ENCODE assay signal across 1 cellular context in the genomic region with DNA sequence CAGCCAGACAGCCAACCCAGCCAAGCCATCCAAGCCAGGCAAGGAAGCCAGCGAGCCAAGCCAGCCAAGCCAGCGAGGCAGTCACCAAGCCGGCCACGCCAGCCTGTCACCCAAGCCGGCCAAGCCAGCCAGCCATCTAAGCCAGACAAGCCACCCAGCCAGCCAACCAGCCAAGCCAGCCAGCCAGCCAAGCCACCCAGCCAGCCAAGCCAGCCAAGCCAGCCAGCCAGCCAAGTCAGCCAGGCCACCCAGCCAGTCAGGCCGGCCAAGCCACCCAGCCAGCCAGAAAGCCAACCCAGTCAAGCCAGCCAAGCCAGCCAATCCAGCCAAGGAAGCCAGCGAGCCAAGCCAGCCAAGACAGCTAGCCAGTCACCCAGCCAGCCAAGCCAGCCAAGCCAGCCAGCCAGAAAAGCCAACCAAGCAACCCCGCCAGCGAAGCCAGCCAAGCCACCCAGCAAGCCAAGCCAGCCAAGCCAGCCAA.
A peak's percentile ranks its signal among the peaks of the same experiment; 100 is the strongest.
TF ChIP-seq lines count a peak whose summit lies in the region.

No MANE protein-coding gene starts in this region.

TF ChIP-seq in K562, 482 proteins besides CTCF, POLR2A, EP300 and RAD21 (continued from another document):
- TF ChIP-seq, protein P1, sequence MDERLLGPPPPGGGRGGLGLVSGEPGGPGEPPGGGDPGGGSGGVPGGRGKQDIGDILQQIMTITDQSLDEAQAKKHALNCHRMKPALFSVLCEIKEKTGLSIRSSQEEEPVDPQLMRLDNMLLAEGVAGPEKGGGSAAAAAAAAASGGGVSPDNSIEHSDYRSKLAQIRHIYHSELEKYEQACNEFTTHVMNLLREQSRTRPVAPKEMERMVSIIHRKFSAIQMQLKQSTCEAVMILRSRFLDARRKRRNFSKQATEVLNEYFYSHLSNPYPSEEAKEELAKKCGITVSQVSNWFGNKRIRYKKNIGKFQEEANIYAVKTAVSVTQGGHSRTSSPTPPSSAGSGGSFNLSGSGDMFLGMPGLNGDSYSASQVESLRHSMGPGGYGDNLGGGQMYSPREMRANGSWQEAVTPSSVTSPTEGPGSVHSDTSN (CRISPR knock-in tag; IDR thresholded peaks at IDR 0.05; ENCODE audit: low read depth): peak; percentile 26; the same call in 1 of the 2 replicates
- TF ChIP-seq, protein P1 (tag; conservative IDR thresholded peaks at IDR 0.05; ENCODE audit: low read depth): no peak
- TF ChIP-seq, protein P2, sequence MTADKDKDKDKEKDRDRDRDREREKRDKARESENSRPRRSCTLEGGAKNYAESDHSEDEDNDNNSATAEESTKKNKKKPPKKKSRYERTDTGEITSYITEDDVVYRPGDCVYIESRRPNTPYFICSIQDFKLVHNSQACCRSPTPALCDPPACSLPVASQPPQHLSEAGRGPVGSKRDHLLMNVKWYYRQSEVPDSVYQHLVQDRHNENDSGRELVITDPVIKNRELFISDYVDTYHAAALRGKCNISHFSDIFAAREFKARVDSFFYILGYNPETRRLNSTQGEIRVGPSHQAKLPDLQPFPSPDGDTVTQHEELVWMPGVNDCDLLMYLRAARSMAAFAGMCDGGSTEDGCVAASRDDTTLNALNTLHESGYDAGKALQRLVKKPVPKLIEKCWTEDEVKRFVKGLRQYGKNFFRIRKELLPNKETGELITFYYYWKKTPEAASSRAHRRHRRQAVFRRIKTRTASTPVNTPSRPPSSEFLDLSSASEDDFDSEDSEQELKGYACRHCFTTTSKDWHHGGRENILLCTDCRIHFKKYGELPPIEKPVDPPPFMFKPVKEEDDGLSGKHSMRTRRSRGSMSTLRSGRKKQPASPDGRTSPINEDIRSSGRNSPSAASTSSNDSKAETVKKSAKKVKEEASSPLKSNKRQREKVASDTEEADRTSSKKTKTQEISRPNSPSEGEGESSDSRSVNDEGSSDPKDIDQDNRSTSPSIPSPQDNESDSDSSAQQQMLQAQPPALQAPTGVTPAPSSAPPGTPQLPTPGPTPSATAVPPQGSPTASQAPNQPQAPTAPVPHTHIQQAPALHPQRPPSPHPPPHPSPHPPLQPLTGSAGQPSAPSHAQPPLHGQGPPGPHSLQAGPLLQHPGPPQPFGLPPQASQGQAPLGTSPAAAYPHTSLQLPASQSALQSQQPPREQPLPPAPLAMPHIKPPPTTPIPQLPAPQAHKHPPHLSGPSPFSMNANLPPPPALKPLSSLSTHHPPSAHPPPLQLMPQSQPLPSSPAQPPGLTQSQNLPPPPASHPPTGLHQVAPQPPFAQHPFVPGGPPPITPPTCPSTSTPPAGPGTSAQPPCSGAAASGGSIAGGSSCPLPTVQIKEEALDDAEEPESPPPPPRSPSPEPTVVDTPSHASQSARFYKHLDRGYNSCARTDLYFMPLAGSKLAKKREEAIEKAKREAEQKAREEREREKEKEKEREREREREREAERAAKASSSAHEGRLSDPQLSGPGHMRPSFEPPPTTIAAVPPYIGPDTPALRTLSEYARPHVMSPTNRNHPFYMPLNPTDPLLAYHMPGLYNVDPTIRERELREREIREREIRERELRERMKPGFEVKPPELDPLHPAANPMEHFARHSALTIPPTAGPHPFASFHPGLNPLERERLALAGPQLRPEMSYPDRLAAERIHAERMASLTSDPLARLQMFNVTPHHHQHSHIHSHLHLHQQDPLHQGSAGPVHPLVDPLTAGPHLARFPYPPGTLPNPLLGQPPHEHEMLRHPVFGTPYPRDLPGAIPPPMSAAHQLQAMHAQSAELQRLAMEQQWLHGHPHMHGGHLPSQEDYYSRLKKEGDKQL (CRISPR knock-in tag; IDR thresholded peaks at IDR 0.05; ENCODE audit: borderline replicate concordance): no peak
- TF ChIP-seq HEY1 (CRISPR knock-in tag; IDR thresholded peaks at IDR 0.05; ENCODE audit: borderline replicate concordance) (no peak), SRSF7 (optimal IDR thresholded peaks at IDR 0.05; ENCODE audit: low read depth, low read length) (no peak), HNRNPLL (IDR thresholded peaks at IDR 0.05; ENCODE audit: low read depth, low read length, poor library complexity, severe bottlenecking) (peak; percentile 34), ZFP1 (CRISPR knock-in tag; IDR thresholded peaks at IDR 0.05) (no peak), SAFB2 (IDR thresholded peaks at IDR 0.05; ENCODE audit: borderline replicate concordance, low read depth, low read length, severe bottlenecking) (no peak), TGIF2 (CRISPR knock-in tag; IDR thresholded peaks at IDR 0.05) (no peak), BRCA1 (IDR thresholded peaks at IDR 0.05) (no peak), BRCA1 (CRISPR knock-in tag; IDR thresholded peaks at IDR 0.05) (0 out of 2 replicates have a peak, but pooled peaks have one; percentile 76), TBL1XR1 (IDR thresholded peaks at IDR 0.05; ENCODE audit: low read length in 2 of 2) (no peak), CBFB (CRISPR knock-in tag; IDR thresholded peaks at IDR 0.05) (0 out of 2 replicates have a peak, but pooled peaks have one; percentile 14)
- TF ChIP-seq, protein P3, sequence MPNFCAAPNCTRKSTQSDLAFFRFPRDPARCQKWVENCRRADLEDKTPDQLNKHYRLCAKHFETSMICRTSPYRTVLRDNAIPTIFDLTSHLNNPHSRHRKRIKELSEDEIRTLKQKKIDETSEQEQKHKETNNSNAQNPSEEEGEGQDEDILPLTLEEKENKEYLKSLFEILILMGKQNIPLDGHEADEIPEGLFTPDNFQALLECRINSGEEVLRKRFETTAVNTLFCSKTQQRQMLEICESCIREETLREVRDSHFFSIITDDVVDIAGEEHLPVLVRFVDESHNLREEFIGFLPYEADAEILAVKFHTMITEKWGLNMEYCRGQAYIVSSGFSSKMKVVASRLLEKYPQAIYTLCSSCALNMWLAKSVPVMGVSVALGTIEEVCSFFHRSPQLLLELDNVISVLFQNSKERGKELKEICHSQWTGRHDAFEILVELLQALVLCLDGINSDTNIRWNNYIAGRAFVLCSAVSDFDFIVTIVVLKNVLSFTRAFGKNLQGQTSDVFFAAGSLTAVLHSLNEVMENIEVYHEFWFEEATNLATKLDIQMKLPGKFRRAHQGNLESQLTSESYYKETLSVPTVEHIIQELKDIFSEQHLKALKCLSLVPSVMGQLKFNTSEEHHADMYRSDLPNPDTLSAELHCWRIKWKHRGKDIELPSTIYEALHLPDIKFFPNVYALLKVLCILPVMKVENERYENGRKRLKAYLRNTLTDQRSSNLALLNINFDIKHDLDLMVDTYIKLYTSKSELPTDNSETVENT (CRISPR knock-in tag; IDR thresholded peaks at IDR 0.05): peak; percentile 79
- TF ChIP-seq, protein P4, sequence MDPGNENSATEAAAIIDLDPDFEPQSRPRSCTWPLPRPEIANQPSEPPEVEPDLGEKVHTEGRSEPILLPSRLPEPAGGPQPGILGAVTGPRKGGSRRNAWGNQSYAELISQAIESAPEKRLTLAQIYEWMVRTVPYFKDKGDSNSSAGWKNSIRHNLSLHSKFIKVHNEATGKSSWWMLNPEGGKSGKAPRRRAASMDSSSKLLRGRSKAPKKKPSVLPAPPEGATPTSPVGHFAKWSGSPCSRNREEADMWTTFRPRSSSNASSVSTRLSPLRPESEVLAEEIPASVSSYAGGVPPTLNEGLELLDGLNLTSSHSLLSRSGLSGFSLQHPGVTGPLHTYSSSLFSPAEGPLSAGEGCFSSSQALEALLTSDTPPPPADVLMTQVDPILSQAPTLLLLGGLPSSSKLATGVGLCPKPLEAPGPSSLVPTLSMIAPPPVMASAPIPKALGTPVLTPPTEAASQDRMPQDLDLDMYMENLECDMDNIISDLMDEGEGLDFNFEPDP (CRISPR knock-in tag; IDR thresholded peaks at IDR 0.05): no peak
